Comparison of ENCODE assay signal across 8 cellular contexts in the genomic region with DNA sequence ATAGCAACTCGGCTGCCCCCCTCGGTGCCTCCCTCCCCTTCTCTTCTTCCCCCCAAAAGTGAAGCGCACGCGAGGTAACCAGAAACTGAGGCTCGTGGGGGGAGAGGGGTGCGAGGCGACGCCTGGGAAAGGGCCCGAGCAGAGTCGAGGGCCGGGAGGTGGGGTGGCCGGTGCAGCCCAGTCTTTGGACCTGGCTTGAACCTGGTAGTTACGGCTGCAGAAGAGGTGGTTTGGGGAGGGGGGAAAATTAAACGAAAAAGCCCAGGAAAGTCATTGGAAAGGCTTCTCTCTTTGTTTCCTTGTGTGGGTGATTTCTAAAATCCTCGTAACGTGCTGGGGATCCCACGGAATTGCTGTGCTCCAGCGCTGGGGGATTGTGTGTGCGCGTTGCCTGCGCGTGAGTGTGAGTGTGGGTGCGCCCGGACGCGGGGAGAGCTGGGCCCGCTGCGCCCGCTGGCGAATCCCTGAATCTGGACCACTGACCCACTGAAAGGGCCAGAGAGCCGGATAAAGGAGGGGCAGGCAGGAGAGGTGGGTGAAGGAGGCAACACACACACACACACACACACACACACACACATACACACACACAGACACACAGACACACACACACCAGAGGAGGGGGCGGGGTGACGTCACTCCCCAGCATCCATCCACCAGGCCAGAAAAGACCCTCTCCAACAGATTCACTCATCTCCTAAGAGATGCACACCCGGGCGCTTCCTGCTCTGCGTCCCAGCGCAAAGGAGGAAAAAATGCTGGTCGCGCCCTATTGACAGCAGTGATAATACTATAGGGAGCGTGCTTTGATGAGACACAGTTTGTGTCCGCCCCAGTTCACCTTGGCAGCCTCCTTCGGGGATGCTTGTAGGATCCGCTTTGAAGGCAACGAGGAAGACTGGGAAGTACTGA.
A peak's percentile ranks its signal among the peaks of the same experiment; 100 is the strongest.
DNase-seq lines count a peak whose midpoint lies in the region; ATAC-seq and TF ChIP-seq lines count a peak whose summit lies in the region.

No MANE protein-coding gene starts in this region.

- H3K27me3 Mint-ChIP-seq in MCF 10A (ENCODE audit: insufficient read depth, unreplicated experiment), result no peaks in the 10 kb centered on the region
- peaks cover 33 to 55% of the 10 kb centered on the region in 2 donors for H3K27me3 Mint-ChIP-seq in stimulated activated naive B cell treated with anti-CD40 and anti-IgM and Interleukin-4, amounts not matched to agents 10 μg/mL and 1 μg/mL and 100 μg/mL, for 72 hours

- intact Hi-C loops in MCF 10A (cut with micrococcal nuclease), result loop anchor here (10.0 kb wide), 1 partner anchor 1284 kb away; no protein-coding TSS in a partner anchor

- H3K9me3 ChIP-seq in HUES64 (ENCODE audit: insufficient read depth, low read depth, low read length), result no peaks in the 10 kb centered on the region

- H3K36me3 Mint-ChIP-seq in MCF 10A (ENCODE audit: insufficient read depth, unreplicated experiment), result no peaks in the 10 kb centered on the region
- peaks cover 0 to 2% of the 10 kb centered on the region in 2 donors for H3K36me3 Mint-ChIP-seq in stimulated activated naive B cell treated with anti-CD40 and anti-IgM and Interleukin-4, amounts not matched to agents 10 μg/mL and 1 μg/mL and 100 μg/mL, for 72 hours

- BruUV-seq in MCF 10A (replicated peaks; lab: Mats Ljungman, UMichigan), result no TSS peak

- DNase-seq in MCF 10A (ENCODE audit: unreplicated experiment) (no peak), kidney epithelial cell (ENCODE audit: low read depth) (no peak), 8988T (no peak), DMS153 (lab: John Stamatoyannopoulos, UW) (no peak), HK-2 (ENCODE audit: unreplicated experiment) (no peak)
- no peak for DNase-seq in stimulated activated naive B cell treated with anti-CD40 and anti-IgM and Interleukin-4, amounts not matched to agents 10 μg/mL and 1 μg/mL and 100 μg/mL, for 72 hours

- no peak overlapping the region for H3K27ac Mint-ChIP-seq in MCF 10A (ENCODE audit: low read depth, unreplicated experiment)
- H3K27ac Mint-ChIP-seq in stimulated activated naive B cell treated with anti-CD40 and anti-IgM and Interleukin-4, amounts not matched to agents 10 μg/mL and 1 μg/mL and 100 μg/mL, for 72 hours, result peak overlapping the region; percentile 75

- H3K4me1 ChIP-seq in HUES64 (ENCODE audit: insufficient read depth, low read length), result peaks cover 38% of the 10 kb centered on the region

- no peak for TF ChIP-seq CTCF in MCF 10A (IDR thresholded peaks at IDR 0.05; ENCODE audit: unreplicated experiment)
- no peak for TF ChIP-seq CTCF in kidney epithelial cell (IDR thresholded peaks at IDR 0.05; ENCODE audit: insufficient read depth, low read length, poor library complexity, severe bottlenecking)

- peak overlapping the region; percentile 47; the same call in 1 of the 2 replicates for H3K27ac ChIP-seq in HUES64 (ENCODE audit: low read depth, low read length)

- peak overlapping the region; percentile 28 for H3K4me3 Mint-ChIP-seq in MCF 10A (ENCODE audit: unreplicated experiment)
- H3K4me3 Mint-ChIP-seq in stimulated activated naive B cell treated with anti-CD40 and anti-IgM and Interleukin-4, amounts not matched to agents 10 μg/mL and 1 μg/mL and 100 μg/mL, for 72 hours, result peak overlapping the region; percentile 82 to 85

- peak overlapping the region; percentile 87 for H3K9ac ChIP-seq in HUES64 (ENCODE audit: low read depth, low read length)

- H3K36me3 ChIP-seq in HUES64 (ENCODE audit: insufficient read depth, low read length) (no peaks in the 10 kb centered on the region), kidney epithelial cell (ENCODE audit: control insufficient read depth, insufficient read depth, low read length) (no peaks in the 10 kb centered on the region)

- POLR2A ChIA-PET in MCF 10A (lab: Yijun Ruan, JAX), result no interaction called here

- H3K4me3 ChIP-seq in HUES64 (ENCODE audit: low read length) (peak overlapping the region; percentile 97), kidney epithelial cell (ENCODE audit: low read depth, low read length) (peak overlapping the region; percentile 87)

- peak; percentile 24 to 26 for ATAC-seq in stimulated activated naive B cell treated with anti-CD40 and anti-IgM and Interleukin-4, amounts not matched to agents 10 μg/mL and 1 μg/mL and 100 μg/mL, for 72 hours (replicated peaks)
- ATAC-seq in GM18858 (IDR thresholded peaks at IDR 0.05; ENCODE audit: unreplicated experiment), result no peak

- WGBS in HUES64, result 21% methylated on average over 44 of the region's 45 CpGs

- H3K9me3 Mint-ChIP-seq in MCF 10A (ENCODE audit: unreplicated experiment), result no peaks in the 10 kb centered on the region
- H3K9me3 Mint-ChIP-seq in stimulated activated naive B cell treated with anti-CD40 and anti-IgM and Interleukin-4, amounts not matched to agents 10 μg/mL and 1 μg/mL and 100 μg/mL, for 72 hours, result peaks cover 0 to 1% of the 10 kb centered on the region in 2 donors

- H3K27me3 ChIP-seq in HUES64 (ENCODE audit: insufficient read depth, low read length) (peaks cover 14% of the 10 kb centered on the region), kidney epithelial cell (ENCODE audit: control insufficient read depth, insufficient read depth, low read length) (peaks cover 6% of the 10 kb centered on the region)

- no peaks in the 10 kb centered on the region for H3K4me1 Mint-ChIP-seq in MCF 10A (ENCODE audit: insufficient read depth, unreplicated experiment)
- peaks cover 6 to 17% of the 10 kb centered on the region in 2 donors for H3K4me1 Mint-ChIP-seq in stimulated activated naive B cell treated with anti-CD40 and anti-IgM and Interleukin-4, amounts not matched to agents 10 μg/mL and 1 μg/mL and 100 μg/mL, for 72 hours

- CTCF ChIA-PET in MCF 10A (lab: Yijun Ruan, JAX), result interaction anchor here (0.6 to 0.8 kb wide), 5 partner anchors 37 to 1456 kb away, joined by 3 to 6 read pairs (median 3); no protein-coding TSS in a partner anchor
